In the genomic region with DNA sequence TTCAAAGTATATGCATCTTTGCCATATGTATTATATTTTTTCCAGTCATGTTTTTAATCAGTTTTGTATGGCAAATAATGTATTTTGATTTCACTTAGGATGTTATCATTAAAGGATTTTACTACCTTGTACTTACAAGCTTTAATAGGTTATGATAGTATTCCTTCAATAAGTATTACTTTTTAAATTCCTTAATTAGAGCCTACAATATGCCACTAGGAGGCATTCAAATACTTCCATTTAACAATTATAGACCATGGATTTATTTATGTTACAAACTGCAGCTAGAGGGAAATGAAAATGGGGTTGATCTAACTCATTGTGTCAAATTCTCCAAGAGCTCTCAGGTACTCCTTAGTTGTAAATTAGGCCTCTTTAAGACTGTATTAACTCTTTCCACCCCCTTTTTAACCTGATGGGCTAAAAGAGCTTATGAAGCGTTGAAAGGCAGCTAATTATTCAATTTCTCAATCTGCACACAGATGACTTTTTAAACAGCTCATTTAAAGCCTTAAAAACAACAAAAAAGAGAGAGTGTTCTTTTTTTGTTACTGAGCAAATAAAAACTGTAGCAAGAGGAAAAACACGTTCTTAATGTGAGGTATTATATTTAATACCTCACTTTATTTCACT, we compare ENCODE assay signal across 9 cellular contexts.
DNase-seq lines count a peak whose midpoint lies in the region; ATAC-seq, FAIRE-seq and TF ChIP-seq lines count a peak whose summit lies in the region.
"Had no signal": no experiment of that assay in that cellular context is flagged by ENCODE, and none has a peak within 500 bp of the region (broad histone marks: within the 10 kb centered on the region; RNA-seq: fewer than 3 reads in every experiment).

No MANE protein-coding gene starts in this region.

- no peak for ATAC-seq in stimulated activated naive CD8-positive, alpha-beta T cell treated with anti-CD3 and anti-CD28 coated beads, Interleukin-15, amount 100 ng/mL, for 72 hours

- H3K27ac Mint-ChIP-seq in stimulated activated naive CD8-positive, alpha-beta T cell treated with anti-CD3 and anti-CD28 coated beads, Interleukin-15, amount 100 ng/mL, for 72 hours = no peak overlapping the region

- no peak for TF ChIP-seq POLR2A in endothelial cell of umbilical vein (IDR thresholded peaks at IDR 0.05; ENCODE audit: low read depth, low read length)

- H2AFZ ChIP-seq in endothelial cell of umbilical vein (ENCODE audit: low read depth, low read length) = no peak overlapping the region

- no peak overlapping the region for H3K9ac ChIP-seq in endothelial cell of umbilical vein (replicated peaks; ENCODE audit: extremely low read depth, insufficient read depth, low read length)

- no peak overlapping the region for H3K27ac ChIP-seq in endothelial cell of umbilical vein (ENCODE audit: insufficient read depth, low read depth, low read length)

- H3K4me1 Mint-ChIP-seq in stimulated activated naive CD8-positive, alpha-beta T cell treated with anti-CD3 and anti-CD28 coated beads, Interleukin-15, amount 100 ng/mL, for 72 hours = no peaks in the 10 kb centered on the region

- POLR2A ChIA-PET in endothelial cell of umbilical vein (lab: Charles Lee) = no interaction called here

- no peaks in the 10 kb centered on the region for H3K36me3 ChIP-seq in endothelial cell of umbilical vein (ENCODE audit: control insufficient read depth in 2 of 2, extremely low read depth in 1 of 2, insufficient read depth in 2 of 2, low read length in 2 of 2)

- H3K9me1 ChIP-seq in endothelial cell of umbilical vein (replicated peaks; ENCODE audit: control insufficient read depth, extremely low read depth, insufficient read depth, low read length) = no peaks in the 10 kb centered on the region

- no peaks in the 10 kb centered on the region for H4K20me1 ChIP-seq in endothelial cell of umbilical vein (replicated peaks; ENCODE audit: control insufficient read depth, extremely low read depth, insufficient read depth, low read length)

- H3K9me3 ChIP-seq in endothelial cell of umbilical vein (replicated peaks; ENCODE audit: control insufficient read depth, insufficient read depth, low read length) = no peaks in the 10 kb centered on the region

- no peaks in the 10 kb centered on the region for H3K9me3 Mint-ChIP-seq in stimulated activated naive CD8-positive, alpha-beta T cell treated with anti-CD3 and anti-CD28 coated beads, Interleukin-15, amount 100 ng/mL, for 72 hours

- H3K4me2 ChIP-seq in endothelial cell of umbilical vein (ENCODE audit: insufficient read depth, low read length) = no peak overlapping the region

- intact Hi-C loops in endothelial cell of umbilical vein (cut with micrococcal nuclease) = loop anchor here (1.0 to 5.0 kb wide), 5 partner anchors 156 to 846 kb away; a partner anchor contains a TSS

- no peaks in the 10 kb centered on the region for H3K4me1 ChIP-seq in endothelial cell of umbilical vein (ENCODE audit: control insufficient read depth, extremely low read depth, insufficient read depth, low read length)

- CTCF ChIA-PET in endothelial cell of umbilical vein (lab: Charles Lee) = interaction anchor here (0.7 to 3.4 kb wide), 36 partner anchors 13 to 1067 kb away, joined by 3 to 156 read pairs (median 4); a partner anchor contains a TSS

- no peaks in the 10 kb centered on the region for H3K79me2 ChIP-seq in endothelial cell of umbilical vein (ENCODE audit: control insufficient read depth, insufficient read depth, low read length)

- H3K4me3 Mint-ChIP-seq in stimulated activated naive CD8-positive, alpha-beta T cell treated with anti-CD3 and anti-CD28 coated beads, Interleukin-15, amount 100 ng/mL, for 72 hours = no peak overlapping the region

- dilution Hi-C loops in endothelial cell of umbilical vein (cut with MboI; ENCODE audit: extremely low pct_ligation_motif_present, low sequenced_read_pairs) = no loop called here

- H3K27me3 ChIP-seq in endothelial cell of umbilical vein (ENCODE audit: control insufficient read depth in 2 of 2, insufficient read depth in 2 of 2, low read length in 2 of 2) = no peaks in the 10 kb centered on the region

- peak in 1 of 2 donors; percentile 21 for TF ChIP-seq CTCF in endothelial cell of umbilical vein (IDR thresholded peaks at IDR 0.05; ENCODE audit: extremely low read depth in 1 of 2, insufficient read depth in 1 of 2, low read depth in 1 of 2, low read length in 2 of 2)

- DNase-seq in HCEC 1CT (peak; percentile 51), NCI-H82 (lab: John Stamatoyannopoulos, UW) (peak; percentile 42), endothelial cell of umbilical vein (ENCODE audit: low read depth, low spot score) (peak; percentile 52), renal cortical epithelial cell (ENCODE audit: low read depth) (peak; percentile 39), nucleus accumbens (lab: John Stamatoyannopoulos, UW) (no peak)
- no peak for DNase-seq in stimulated activated naive CD8-positive, alpha-beta T cell treated with anti-CD3 and anti-CD28 coated beads, Interleukin-15, amount 100 ng/mL, for 72 hours
- DNase-seq in activated naive CD4-positive, alpha-beta T cell treated with anti-CD3 and anti-CD28 coated beads, Interleukin-2, amount 50 U/mL, for 16 hours = no peak
- DNase-seq in activated CD4-positive, alpha-beta T cell treated with anti-CD3 and anti-CD28 coated beads for 48 hours = no peak
- DNase-seq: right cardiac atrium had no signal

- FAIRE-seq in endothelial cell of umbilical vein (lab: Jason Lieb, UNC) = no peak

- no peak overlapping the region for H3K4me3 ChIP-seq in endothelial cell of umbilical vein (replicated peaks in 1 of 3; ENCODE audit: insufficient read depth in 1 of 3, low read depth in 1 of 3, low read length in 3 of 3)

- BruUV-seq in endothelial cell of umbilical vein (replicated peaks; lab: Mats Ljungman, UMichigan) = no TSS peak

- H3K27me3 Mint-ChIP-seq in stimulated activated naive CD8-positive, alpha-beta T cell treated with anti-CD3 and anti-CD28 coated beads, Interleukin-15, amount 100 ng/mL, for 72 hours = no peaks in the 10 kb centered on the region

TF ChIP-seq in endothelial cell of umbilical vein, 7 proteins besides CTCF, POLR2A, EP300 and RAD21:
- no peak for TF ChIP-seq POLR2AphosphoS5 (IDR thresholded peaks at IDR 0.05; ENCODE audit: insufficient read depth, low read depth, low read length)
- TF ChIP-seq MYC (IDR thresholded peaks at IDR 0.05; ENCODE audit: low read depth, low read length) = no peak
- TF ChIP-seq, protein P1, sequence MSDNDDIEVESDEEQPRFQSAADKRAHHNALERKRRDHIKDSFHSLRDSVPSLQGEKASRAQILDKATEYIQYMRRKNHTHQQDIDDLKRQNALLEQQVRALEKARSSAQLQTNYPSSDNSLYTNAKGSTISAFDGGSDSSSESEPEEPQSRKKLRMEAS (IDR thresholded peaks at IDR 0.05; ENCODE audit: insufficient read depth, insufficient read length) = no peak
- no peak for TF ChIP-seq GATA2 (IDR thresholded peaks at IDR 0.05; ENCODE audit: insufficient read depth, insufficient read length, low read depth, low read length)
TF ChIP-seq in endothelial cell of umbilical vein: peak in this region for 0.

Comparison
In these comparisons a context has a peak if more than half of its experiments do, and no peak if none do; other contexts are left out.
1. DNase-seq: peak in HCEC 1CT (single experiment), NCI-H82 (single experiment), endothelial cell of umbilical vein (single experiment) and renal cortical epithelial cell (single experiment); none in stimulated activated naive CD8-positive, alpha-beta T cell treated with anti-CD3 and anti-CD28 coated beads, Interleukin-15, amount 100 ng/mL, for 72 hours (0 of 2), nucleus accumbens (0 of 56), activated naive CD4-positive, alpha-beta T cell treated with anti-CD3 and anti-CD28 coated beads, Interleukin-2, amount 50 U/mL, for 16 hours (single experiment) and activated CD4-positive, alpha-beta T cell treated with anti-CD3 and anti-CD28 coated beads for 48 hours (single experiment).